9 cellular contexts compared by ENCODE assay signal in the genomic region with DNA sequence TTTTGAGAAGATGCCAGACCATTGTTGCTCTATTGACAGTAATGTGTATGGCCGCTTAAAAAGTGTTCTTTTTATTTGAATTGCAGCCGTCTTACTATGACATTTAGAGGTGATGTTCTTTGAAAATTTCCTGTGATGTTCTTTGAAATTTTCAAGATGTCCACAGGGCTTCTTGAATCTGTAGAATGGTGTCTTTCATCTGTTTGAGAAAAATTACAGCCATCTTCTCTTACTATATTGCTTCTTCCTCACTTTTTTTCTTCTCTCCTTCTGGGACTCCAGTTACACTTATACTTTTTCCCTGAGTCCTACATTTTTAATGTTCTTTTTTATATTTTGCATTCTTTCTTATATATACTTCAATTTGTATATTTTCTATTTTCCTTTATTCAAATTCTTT.
"Had no signal": no experiment of that assay in that cellular context is flagged by ENCODE, and none has a peak within 500 bp of the region (broad histone marks: within the 10 kb centered on the region; RNA-seq: fewer than 3 reads in every experiment).

No MANE protein-coding gene starts in this region.

- H3K9me3 Mint-ChIP-seq: activated CD4-positive, alpha-beta memory T cell treated with anti-CD3 and anti-CD28 coated beads, Interleukin-2, amount 10 ng/mL, durations not matched to agents 7 days and 5 days had no signal

- H3K27me3 Mint-ChIP-seq: activated CD4-positive, alpha-beta memory T cell treated with anti-CD3 and anti-CD28 coated beads, Interleukin-2, amount 10 ng/mL, durations not matched to agents 7 days and 5 days had no signal

- DNase-seq: activated CD4-positive, alpha-beta memory T cell treated with anti-CD3 and anti-CD28 coated beads, Interleukin-2, amount 10 ng/mL, durations not matched to agents 7 days and 5 days; activated CD8-positive, alpha-beta memory T cell treated with anti-CD3 and anti-CD28 coated beads, Interleukin-2, amount 50 U/mL, for 4 hours; activated naive CD4-positive, alpha-beta T cell treated with Interleukin-2 at 50 U/mL for 16 hours; dorsolateral prefrontal cortex; hippocampal formation; left ventricle myocardium superior; mesenchymal stem cell; right lobe of liver; T-helper 9 cell had no signal

- H3K4me3 Mint-ChIP-seq: activated CD4-positive, alpha-beta memory T cell treated with anti-CD3 and anti-CD28 coated beads, Interleukin-2, amount 10 ng/mL, durations not matched to agents 7 days and 5 days had no signal
